Comparison of ENCODE assay signal across 19 cellular contexts in genomic region chr4:13164783-13165371, GRCh38.
"Had no signal": no experiment of that assay in that cellular context is flagged by ENCODE, and none has a peak within 500 bp of the region (broad histone marks: within the 10 kb centered on the region; RNA-seq: fewer than 3 reads in every experiment).

No MANE protein-coding gene starts in this region.

- H3K27me3 Mint-ChIP-seq: naive B cell, progenitor cell of endocrine pancreas had no signal

- H3K36me3 Mint-ChIP-seq: naive B cell had no signal

- H3K79me2 ChIP-seq: hepatocyte had no signal

- ATAC-seq: left cardiac atrium, left ventricle myocardium superior, pancreas, right cardiac atrium had no signal

- H3K4me3 ChIP-seq: dorsolateral prefrontal cortex, hepatocyte, pancreas, smooth muscle cell had no signal

- FAIRE-seq: kidney, pancreas had no signal

- H3K36me3 ChIP-seq: pancreas had no signal

- H3K27ac Mint-ChIP-seq: naive B cell, nephron, progenitor cell of endocrine pancreas had no signal

- H3K4me1 ChIP-seq: pancreas had no signal

- H2AFZ ChIP-seq: hepatocyte had no signal

- H3K9me3 ChIP-seq: pancreas had no signal

- H3K27ac ChIP-seq: dorsolateral prefrontal cortex, hepatocyte, pancreas had no signal

- H3K4me3 Mint-ChIP-seq: naive B cell, nephron had no signal

- DNase-seq: dorsolateral prefrontal cortex; effector CD8-positive, alpha-beta T cell; foreskin melanocyte; head of caudate nucleus; kidney; left cardiac atrium; left ventricle myocardium superior; mesendoderm; naive B cell; occipital lobe; pancreas; right cardiac atrium; stimulated activated CD4-positive, alpha-beta T cell treated with anti-CD3 and anti-CD28 coated beads, Interleukin-2, amount 100 ng/mL, for 48 hours; stimulated activated naive CD4-positive, alpha-beta T cell treated with Interleukin-2 at 50 U/mL for 16 hours; trophoblast cell had no signal

- H3K9me3 Mint-ChIP-seq: nephron had no signal

- H3K27me3 ChIP-seq: dorsolateral prefrontal cortex, hepatocyte, pancreas had no signal

- H3K4me2 ChIP-seq: hepatocyte, smooth muscle cell had no signal

- H3K4me1 Mint-ChIP-seq: naive B cell had no signal
